8 cellular contexts compared by ENCODE assay signal in genomic region chr10:98467506-98468318, GRCh38. TPM values are rescaled to one million over a fixed set of nuclear protein-coding genes. Genes with fewer than 3 reads are reported as not detected.
A peak's percentile ranks its signal among the peaks of the same experiment; 100 is the strongest.
DNase-seq lines count a peak whose midpoint lies in the region; ATAC-seq and TF ChIP-seq lines count a peak whose summit lies in the region.

No MANE protein-coding gene starts in this region.

- peak overlapping the region; percentile 74 to 88 for H3K4ac ChIP-seq in mesenchymal stem cell (ENCODE audit: low read depth in 1 of 2, low read length in 2 of 2)

- no peak overlapping the region for H3K23ac ChIP-seq in mesenchymal stem cell (ENCODE audit: low read length in 2 of 2)

- no peak overlapping the region for H2AFZ ChIP-seq in mesenchymal stem cell (ENCODE audit: low read depth, low read length)

- peak; percentile 29 to 57 (median 50) for DNase-seq in CD4-positive, alpha-beta T cell
- DNase-seq in NCI-H748 treated with DMSO at 0.1 percent for 48 hours (lab: John Stamatoyannopoulos, UW): peak; percentile 71
- peak; percentile 74 for DNase-seq in activated CD8-positive, alpha-beta T cell treated with anti-CD3 and anti-CD28 coated beads for 36 hours
- peak; percentile 87 for DNase-seq in endodermal cell
- peak; percentile 84 for DNase-seq in mesenchymal stem cell
- peak; percentile 45 for DNase-seq in stimulated activated CD8-positive, alpha-beta memory T cell treated with anti-CD3 and anti-CD28 coated beads, Interleukin-12 subunit alpha, Interleukin-12 subunit beta, amount 100 ng/mL, for 1 hour (ENCODE audit: low read depth)

- no peak overlapping the region for H3K14ac ChIP-seq in mesenchymal stem cell (ENCODE audit: low read length in 2 of 2)

- no peaks in the 10 kb centered on the region for H3K36me3 Mint-ChIP-seq in CD4-positive, alpha-beta T cell (ENCODE audit: low read depth)
- H3K36me3 Mint-ChIP-seq in activated CD8-positive, alpha-beta T cell treated with anti-CD3 and anti-CD28 coated beads for 36 hours (ENCODE audit: low read depth): no peaks in the 10 kb centered on the region
- H3K36me3 Mint-ChIP-seq in endodermal cell (ENCODE audit: low read depth): no peaks in the 10 kb centered on the region

- no peak overlapping the region for H2AK5ac ChIP-seq in mesenchymal stem cell (ENCODE audit: low read length, severe bottlenecking)

- H3K4me3 Mint-ChIP-seq in CD4-positive, alpha-beta T cell: peak overlapping the region; percentile 99
- H3K4me3 Mint-ChIP-seq in activated CD8-positive, alpha-beta T cell treated with anti-CD3 and anti-CD28 coated beads for 36 hours: peak overlapping the region; percentile 79
- peak overlapping the region; percentile 67 for H3K4me3 Mint-ChIP-seq in endodermal cell

- peak overlapping the region; percentile 40 for H3K27ac Mint-ChIP-seq in CD4-positive, alpha-beta T cell
- H3K27ac Mint-ChIP-seq in activated CD8-positive, alpha-beta T cell treated with anti-CD3 and anti-CD28 coated beads for 36 hours: peak overlapping the region; percentile 82
- H3K27ac Mint-ChIP-seq in endodermal cell: no peak overlapping the region

- H3K79me1 ChIP-seq in mesenchymal stem cell (replicated peaks; ENCODE audit: low read length, poor library complexity, severe bottlenecking): no peaks in the 10 kb centered on the region

- peak overlapping the region; percentile 12 for H2BK15ac ChIP-seq in mesenchymal stem cell (ENCODE audit: low read depth, poor library complexity, severe bottlenecking)

- H3K18ac ChIP-seq in mesenchymal stem cell (ENCODE audit: low read depth in 1 of 2, low read length in 2 of 2): peak overlapping the region; percentile 35 to 63

- H4K8ac ChIP-seq in mesenchymal stem cell (ENCODE audit: low read length): peak overlapping the region; percentile 65

- no peak overlapping the region for H3K27ac ChIP-seq in CD4-positive, alpha-beta T cell (ENCODE audit: low read depth, low read length)
- no peak overlapping the region for H3K27ac ChIP-seq in endodermal cell (ENCODE audit: low read depth, low read length)
- no peak overlapping the region for H3K27ac ChIP-seq in mesenchymal stem cell (ENCODE audit: low read length, poor library complexity, severe bottlenecking)

- peak; percentile 75 for TF ChIP-seq CTCF in CD4-positive, alpha-beta T cell (IDR thresholded peaks at IDR 0.05)
- peak; percentile 81 for TF ChIP-seq CTCF in activated CD8-positive, alpha-beta T cell treated with anti-CD3 and anti-CD28 coated beads for 36 hours (IDR thresholded peaks at IDR 0.05)
- peak; percentile 93 for TF ChIP-seq CTCF in endodermal cell (conservative IDR thresholded peaks at IDR 0.05)

- POLR2A ChIA-PET in CD4-positive, alpha-beta T cell (lab: Charles Lee): interaction anchor here (1.0 to 1.4 kb wide), 4 partner anchors 21 to 779 kb away, joined by 3 to 8 read pairs (median 4); partner anchors contain the start of gene HPS1
- POLR2A ChIA-PET in activated CD8-positive, alpha-beta T cell treated with anti-CD3 and anti-CD28 coated beads for 36 hours (lab: Charles Lee): interaction anchor here (0.8 kb wide), 1 partner anchor 578 kb away, joined by 3 read pairs; no protein-coding TSS in a partner anchor

- ATAC-seq in CD4-positive, alpha-beta T cell (ENCODE audit: poor library complexity): peak; percentile 94
- ATAC-seq in GM19372 (IDR thresholded peaks at IDR 0.05; ENCODE audit: low read depth, unreplicated experiment) (peak; percentile 87), HG03457 (IDR thresholded peaks at IDR 0.05; ENCODE audit: unreplicated experiment) (peak; percentile 94)
- ATAC-seq in activated CD8-positive, alpha-beta T cell treated with anti-CD3 and anti-CD28 coated beads for 36 hours: peak; percentile 97

- peak overlapping the region; percentile 44 for H4K91ac ChIP-seq in mesenchymal stem cell (ENCODE audit: low read length)

- no peaks in the 10 kb centered on the region for H3K9me3 ChIP-seq in CD4-positive, alpha-beta T cell (ENCODE audit: control insufficient read depth, low read length)
- H3K9me3 ChIP-seq in endodermal cell (ENCODE audit: control insufficient read depth, low read length) (no peaks in the 10 kb centered on the region), mesenchymal stem cell (ENCODE audit: control insufficient read depth, low read length) (no peaks in the 10 kb centered on the region)

- H2BK120ac ChIP-seq in mesenchymal stem cell (ENCODE audit: low read depth, low read length): peak overlapping the region; percentile 37

- CTCF ChIA-PET in CD4-positive, alpha-beta T cell (lab: Charles Lee): interaction anchor here (0.6 to 1.9 kb wide), 6 partner anchors 10 to 781 kb away, joined by 3 to 14 read pairs (median 4); no protein-coding TSS in a partner anchor
- CTCF ChIA-PET in activated CD8-positive, alpha-beta T cell treated with anti-CD3 and anti-CD28 coated beads for 36 hours (lab: Charles Lee): interaction anchor here (0.5 to 3.2 kb wide), 35 partner anchors 10 to 1155 kb away, joined by 3 to 21 read pairs (median 4); partner anchors contain the start of gene HPS1

- peak overlapping the region; percentile 66 to 88 for H2BK12ac ChIP-seq in mesenchymal stem cell (ENCODE audit: low read length in 2 of 2)

- no peak overlapping the region for H2BK5ac ChIP-seq in mesenchymal stem cell (ENCODE audit: low read depth, low read length, poor library complexity, severe bottlenecking)

- H3K9ac ChIP-seq in endodermal cell (ENCODE audit: extremely low read depth, low read length, poor library complexity, severe bottlenecking) (no peak overlapping the region), mesenchymal stem cell (ENCODE audit: low read length) (peak overlapping the region; percentile 70)

- intact Hi-C loops in CD4-positive, alpha-beta T cell (cut with DNase I, micrococcal nuclease): loop anchor here (1.0 to 10.0 kb wide), 7 partner anchors 197 to 1580 kb away; partner anchors contain the start of gene GOT1 (in 1 of the 2)
- intact Hi-C loops in activated CD8-positive, alpha-beta T cell treated with anti-CD3 and anti-CD28 coated beads for 36 hours (cut with micrococcal nuclease): loop anchor here (1.0 to 5.0 kb wide), 3 partner anchors 197 to 779 kb away; no protein-coding TSS in a partner anchor

- H3K4me1 ChIP-seq in endodermal cell (ENCODE audit: control insufficient read depth, insufficient read depth, low read length) (no peaks in the 10 kb centered on the region), mesenchymal stem cell (ENCODE audit: control insufficient read depth, insufficient read depth, low read depth, low read length) (peaks cover 5% of the 10 kb centered on the region)

- peak overlapping the region; percentile 23 for H3K4me2 ChIP-seq in mesenchymal stem cell (ENCODE audit: low read length, poor library complexity, severe bottlenecking)

- no peaks in the 10 kb centered on the region for H3K36me3 ChIP-seq in endodermal cell (ENCODE audit: control insufficient read depth, insufficient read depth, low read length)
- no peaks in the 10 kb centered on the region for H3K36me3 ChIP-seq in mesenchymal stem cell (ENCODE audit: control insufficient read depth in 1 of 2, insufficient read depth in 2 of 2, low read depth in 1 of 2, low read length in 2 of 2)

- no peaks in the 10 kb centered on the region for H3K9me3 Mint-ChIP-seq in CD4-positive, alpha-beta T cell
- H3K9me3 Mint-ChIP-seq in activated CD8-positive, alpha-beta T cell treated with anti-CD3 and anti-CD28 coated beads for 36 hours: no peaks in the 10 kb centered on the region
- no peaks in the 10 kb centered on the region for H3K9me3 Mint-ChIP-seq in endodermal cell

- peaks cover 13% of the 10 kb centered on the region for H3K27me3 Mint-ChIP-seq in CD4-positive, alpha-beta T cell
- peaks cover 9% of the 10 kb centered on the region for H3K27me3 Mint-ChIP-seq in activated CD8-positive, alpha-beta T cell treated with anti-CD3 and anti-CD28 coated beads for 36 hours
- H3K27me3 Mint-ChIP-seq in endodermal cell (ENCODE audit: insufficient read depth): peaks cover 58% of the 10 kb centered on the region

- 17 to 36% methylated on average over 15 to 44 of the region's 44 CpGs for WGBS in endodermal cell (ENCODE audit: insufficient coverage in 1 of 2, insufficient read length in 1 of 2), 2 experiments
- WGBS in mesenchymal stem cell: 55% methylated on average over 44 of the region's 44 CpGs

- peaks cover 10% of the 10 kb centered on the region for H3K4me1 Mint-ChIP-seq in CD4-positive, alpha-beta T cell (ENCODE audit: low read depth)
- peaks cover 9% of the 10 kb centered on the region for H3K4me1 Mint-ChIP-seq in activated CD8-positive, alpha-beta T cell treated with anti-CD3 and anti-CD28 coated beads for 36 hours (ENCODE audit: low read depth)
- peaks cover 19% of the 10 kb centered on the region for H3K4me1 Mint-ChIP-seq in endodermal cell

- H3K4me3 ChIP-seq in endodermal cell (ENCODE audit: low read length): peak overlapping the region; percentile 69
- peak overlapping the region in 1 of 2 experiments; percentile 78 for H3K4me3 ChIP-seq in mesenchymal stem cell (ENCODE audit: insufficient read depth in 1 of 2, low read depth in 1 of 2, low read length in 2 of 2)

- no peaks in the 10 kb centered on the region for H3K27me3 ChIP-seq in CD4-positive, alpha-beta T cell (ENCODE audit: control insufficient read depth, insufficient read depth, low read length)
- peaks cover 41% of the 10 kb centered on the region for H3K27me3 ChIP-seq in endodermal cell (ENCODE audit: control insufficient read depth, insufficient read depth, low read length, poor library complexity, severe bottlenecking)
- H3K27me3 ChIP-seq in mesenchymal stem cell (ENCODE audit: control insufficient read depth in 1 of 2, insufficient read depth in 1 of 2, low read length in 2 of 2): peaks cover 0 to 17% of the 10 kb centered on the region in 2 experiments

RNA-seq across cellular contexts. Expression of gene HPS1, which starts 21.0 kb away (rescaled TPM):
- total RNA-seq in CD4-positive, alpha-beta T cell: 10 to 100 TPM; 49.8 to 50.5 TPM
- total RNA-seq in activated CD8-positive, alpha-beta T cell treated with anti-CD3 and anti-CD28 coated beads for 36 hours: 10 to 100 TPM; 51.9 to 52.1 TPM
- 10 to 100 TPM; 39.6 to 43.3 TPM for total RNA-seq in endodermal cell
- 38.1 TPM for polyA plus RNA-seq in endodermal cell (2013, experiment 1 of 2)
- 31.8 TPM for polyA plus RNA-seq in endodermal cell (2013, experiment 2 of 2)
- polyA plus RNA-seq in mesenchymal stem cell (2013, experiment 1 of 2): 68.1 TPM
- 67.1 TPM for polyA plus RNA-seq in mesenchymal stem cell (2013, experiment 2 of 2)

RNA-seq across cellular contexts. Expression of gene PYROXD2, which starts 52.7 kb away (rescaled TPM):
- 1 to 10 TPM; 8.5 to 9.8 TPM for total RNA-seq in CD4-positive, alpha-beta T cell
- total RNA-seq in activated CD8-positive, alpha-beta T cell treated with anti-CD3 and anti-CD28 coated beads for 36 hours: 1 to 10 TPM; 5.3 to 6.2 TPM
- total RNA-seq in endodermal cell: 1 to 10 TPM; 9.2 to 9.5 TPM
- 13.3 TPM for polyA plus RNA-seq in endodermal cell (2013, experiment 1 of 2)
- 13.5 TPM for polyA plus RNA-seq in endodermal cell (2013, experiment 2 of 2)
- polyA plus RNA-seq in mesenchymal stem cell (2013, experiment 1 of 2): 4.8 TPM
- polyA plus RNA-seq in mesenchymal stem cell (2013, experiment 2 of 2): 5.4 TPM
